ENCODE assay signal across 8 cellular contexts in the genomic region with DNA sequence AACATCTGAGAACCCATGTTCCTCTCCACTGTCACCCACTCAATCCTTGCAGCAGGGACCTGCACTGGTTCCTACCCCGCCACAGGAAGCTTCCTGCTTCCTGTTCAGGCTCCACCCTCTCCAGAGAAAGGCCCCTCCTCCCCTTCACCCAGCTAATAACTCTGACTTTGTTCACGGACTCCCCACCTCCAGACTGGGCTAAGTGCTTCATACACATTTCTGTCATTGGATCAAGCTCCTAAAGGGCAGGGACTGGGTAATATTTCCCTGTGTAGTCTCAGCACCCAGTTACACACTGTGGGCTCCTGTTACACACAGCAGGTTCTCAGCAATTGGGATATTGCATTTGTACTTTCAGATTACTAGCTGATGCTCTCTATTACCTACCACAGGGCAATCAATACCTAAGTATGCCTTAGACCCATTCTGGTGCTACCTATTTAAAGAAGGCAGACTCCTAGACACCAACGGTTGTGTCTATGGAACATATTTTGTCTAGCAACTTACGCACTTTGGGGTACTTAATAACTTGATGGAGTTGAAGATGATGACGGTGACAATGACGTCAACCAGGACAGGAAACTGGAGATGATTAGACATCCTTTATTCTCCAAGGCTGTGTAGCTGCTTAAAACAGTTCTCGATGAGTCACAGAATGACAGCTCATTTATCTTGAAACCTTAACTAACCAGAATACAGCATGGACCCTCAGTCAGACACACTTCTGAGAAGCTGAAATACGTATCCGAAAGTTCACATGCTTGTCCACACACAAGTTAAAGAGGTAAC. TPM values are rescaled to one million over a fixed set of nuclear protein-coding genes. Genes with fewer than 3 reads are reported as not detected.
A peak's percentile ranks its signal among the peaks of the same experiment; 100 is the strongest.
DNase-seq lines count a peak whose midpoint lies in the region; ATAC-seq, FAIRE-seq and TF ChIP-seq lines count a peak whose summit lies in the region.

No MANE protein-coding gene starts in this region.

- peak; percentile 82 for FAIRE-seq in HTR-8/SVneo (lab: Jason Lieb, UNC)

- H3K27ac Mint-ChIP-seq in activated CD4-positive, alpha-beta T cell treated with anti-CD3 and anti-CD28 coated beads for 36 hours, result peak overlapping the region; percentile 99
- H3K27ac Mint-ChIP-seq in stimulated activated naive CD8-positive, alpha-beta T cell treated with anti-CD3 and anti-CD28 coated beads, Interleukin-15, Interleukin-2, amounts not matched to agents 100 ng/mL and 50 ng/mL, for 24 hours, result peak overlapping the region; percentile 98

- CTCF ChIA-PET in activated CD4-positive, alpha-beta T cell treated with anti-CD3 and anti-CD28 coated beads for 36 hours (lab: Charles Lee), result interaction anchor here (0.7 to 1.5 kb wide), 3 partner anchors 25 to 486 kb away, joined by 3 to 7 read pairs (median 5); no protein-coding TSS in a partner anchor

- H3K4me3 ChIP-seq in coronary artery (peak overlapping the region; percentile 29), mesodermal cell (ENCODE audit: extremely low read depth, insufficient read depth, low read length, poor library complexity, severe bottlenecking) (peak overlapping the region; percentile 3)

- WGBS in mesodermal cell (ENCODE audit: insufficient coverage in 2 of 2), 2 experiments, result 63 to 76% methylated on average over 4 to 6 of the region's 9 CpGs

- no peaks in the 10 kb centered on the region for H3K9me3 Mint-ChIP-seq in activated CD4-positive, alpha-beta T cell treated with anti-CD3 and anti-CD28 coated beads for 36 hours (ENCODE audit: low read depth)
- H3K9me3 Mint-ChIP-seq in stimulated activated naive CD8-positive, alpha-beta T cell treated with anti-CD3 and anti-CD28 coated beads, Interleukin-15, Interleukin-2, amounts not matched to agents 100 ng/mL and 50 ng/mL, for 24 hours, result no peaks in the 10 kb centered on the region

- H3K27ac ChIP-seq in C4-2B (peak overlapping the region; percentile 61), coronary artery (peak overlapping the region; percentile 50 to 76), mesodermal cell (ENCODE audit: low read depth, low read length, severe bottlenecking) (peak overlapping the region; percentile 98)

- intact Hi-C loops in activated CD4-positive, alpha-beta T cell treated with anti-CD3 and anti-CD28 coated beads for 36 hours (cut with DNase I, micrococcal nuclease), result loop anchor here (1.0 to 10.0 kb wide), 13 partner anchors 8 to 921 kb away; a partner anchor contains a TSS

- POLR2A ChIA-PET in activated CD4-positive, alpha-beta T cell treated with anti-CD3 and anti-CD28 coated beads for 36 hours (lab: Charles Lee), result interaction anchor here (0.6 to 1.6 kb wide), 7 partner anchors 12 to 343 kb away, joined by 3 to 7 read pairs (median 4); no protein-coding TSS in a partner anchor

- peaks cover 2% of the 10 kb centered on the region for H3K36me3 ChIP-seq in mesodermal cell (ENCODE audit: control insufficient read depth, insufficient read depth, low read length)

- peaks cover 93% of the 10 kb centered on the region for H3K4me1 ChIP-seq in mesodermal cell (ENCODE audit: control insufficient read depth, insufficient read depth, low read length, poor library complexity, severe bottlenecking)

- no peak for TF ChIP-seq CTCF in C4-2B (conservative IDR thresholded peaks at IDR 0.05)
- no peak for TF ChIP-seq CTCF in coronary artery (IDR thresholded peaks at IDR 0.05)

- H3K36me3 Mint-ChIP-seq in activated CD4-positive, alpha-beta T cell treated with anti-CD3 and anti-CD28 coated beads for 36 hours (ENCODE audit: low read depth), result no peaks in the 10 kb centered on the region
- H3K36me3 Mint-ChIP-seq in stimulated activated naive CD8-positive, alpha-beta T cell treated with anti-CD3 and anti-CD28 coated beads, Interleukin-15, Interleukin-2, amounts not matched to agents 100 ng/mL and 50 ng/mL, for 24 hours (ENCODE audit: low read depth), result no peaks in the 10 kb centered on the region

- H3K9me3 ChIP-seq in mesodermal cell (ENCODE audit: control insufficient read depth, low read length), result peaks cover 1% of the 10 kb centered on the region

- H3K4me3 Mint-ChIP-seq in activated CD4-positive, alpha-beta T cell treated with anti-CD3 and anti-CD28 coated beads for 36 hours, result peak overlapping the region; percentile 75
- peak overlapping the region; percentile 88 for H3K4me3 Mint-ChIP-seq in stimulated activated naive CD8-positive, alpha-beta T cell treated with anti-CD3 and anti-CD28 coated beads, Interleukin-15, Interleukin-2, amounts not matched to agents 100 ng/mL and 50 ng/mL, for 24 hours

- ATAC-seq in activated CD4-positive, alpha-beta T cell treated with anti-CD3 and anti-CD28 coated beads for 36 hours, result peak; percentile 83
- ATAC-seq in GM18870 (IDR thresholded peaks at IDR 0.05; ENCODE audit: unreplicated experiment), result no peak

- peaks cover 93% of the 10 kb centered on the region for H3K4me1 Mint-ChIP-seq in activated CD4-positive, alpha-beta T cell treated with anti-CD3 and anti-CD28 coated beads for 36 hours
- H3K4me1 Mint-ChIP-seq in stimulated activated naive CD8-positive, alpha-beta T cell treated with anti-CD3 and anti-CD28 coated beads, Interleukin-15, Interleukin-2, amounts not matched to agents 100 ng/mL and 50 ng/mL, for 24 hours (ENCODE audit: low read depth), result peaks cover 93% of the 10 kb centered on the region

- DNase-seq in HTR-8/SVneo (ENCODE audit: insufficient read length, low spot score) (peak; percentile 78), coronary artery (ENCODE audit: low spot score) (no peak), T1000 (lab: John Stamatoyannopoulos, UW) (no peak)
- DNase-seq in activated CD4-positive, alpha-beta T cell treated with anti-CD3 and anti-CD28 coated beads for 36 hours, result peak; percentile 81

- H3K27me3 Mint-ChIP-seq in activated CD4-positive, alpha-beta T cell treated with anti-CD3 and anti-CD28 coated beads for 36 hours, result no peaks in the 10 kb centered on the region
- H3K27me3 Mint-ChIP-seq in stimulated activated naive CD8-positive, alpha-beta T cell treated with anti-CD3 and anti-CD28 coated beads, Interleukin-15, Interleukin-2, amounts not matched to agents 100 ng/mL and 50 ng/mL, for 24 hours, result peaks cover 4% of the 10 kb centered on the region

RNA-seq across cellular contexts. Expression of a gene that starts 58.1 kb away (rescaled TPM):
- 1 to 10 TPM; 1.6 to 1.9 TPM for total RNA-seq in activated CD4-positive, alpha-beta T cell treated with anti-CD3 and anti-CD28 coated beads for 36 hours
- polyA plus RNA-seq in mesodermal cell (2013, experiment 1 of 2), result 21.2 TPM
- 21.8 TPM for polyA plus RNA-seq in mesodermal cell (2013, experiment 2 of 2)

Comparison
In these comparisons a context has a peak if more than half of its experiments do, and no peak if none do; other contexts are left out.
1. DNase-seq: peak in HTR-8/SVneo (single experiment) and activated CD4-positive, alpha-beta T cell treated with anti-CD3 and anti-CD28 coated beads for 36 hours (single experiment); none in coronary artery (single experiment) and T1000 (single experiment).
2. Peak in every context shown above with its lines, with median percentiles within 50 percentile points of each other: H3K27ac ChIP-seq.